21 cellular contexts compared by ENCODE assay signal in the genomic region with DNA sequence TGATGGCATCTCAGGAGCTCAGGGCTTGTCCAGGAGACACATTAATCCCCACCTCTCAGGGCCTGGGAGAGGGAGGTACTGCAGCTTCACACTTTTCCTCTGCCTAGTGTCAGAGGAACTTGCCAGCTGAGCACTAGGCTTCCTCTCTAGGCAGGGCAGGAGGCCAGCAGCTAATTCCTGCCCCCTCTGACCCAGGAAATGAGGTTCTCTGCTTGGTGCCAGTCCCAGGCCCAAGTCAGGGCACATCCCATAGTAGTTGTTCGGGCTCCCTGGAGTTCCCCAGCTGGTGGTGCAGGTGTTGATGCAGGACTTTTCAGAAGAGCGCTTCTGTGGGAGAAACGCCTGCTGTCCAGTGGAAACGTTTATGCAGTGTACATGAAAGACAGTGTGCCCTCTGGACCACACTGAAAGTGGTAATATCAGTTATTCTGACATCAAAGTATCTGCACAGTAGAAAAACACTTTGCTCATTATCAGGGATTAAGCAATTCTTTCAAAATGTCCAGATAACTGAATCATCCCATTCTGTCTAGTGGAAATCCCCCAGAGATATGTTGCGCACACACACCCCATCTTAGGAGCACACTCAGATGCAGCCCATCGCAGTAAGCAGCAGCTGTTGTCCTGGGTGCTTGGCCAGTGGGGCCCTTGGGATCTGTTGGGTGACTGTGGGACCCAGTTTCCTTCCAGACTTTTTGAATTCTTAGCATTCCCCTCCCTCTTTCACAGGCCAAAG. TPM values are rescaled to one million over a fixed set of nuclear protein-coding genes. Genes with fewer than 3 reads are reported as not detected.
DNase-seq lines count a peak whose midpoint lies in the region; ATAC-seq and TF ChIP-seq lines count a peak whose summit lies in the region.
"Had no signal": no experiment of that assay in that cellular context is flagged by ENCODE, and none has a peak within 500 bp of the region (broad histone marks: within the 10 kb centered on the region; RNA-seq: fewer than 3 reads in every experiment).

No MANE protein-coding gene starts in this region.

- 48 to 59% methylated on average over 5 to 6 of the region's 6 CpGs for WGBS in body of pancreas, 2 donors

- peak in 1 of 3 donors; percentile 5 for TF ChIP-seq POLR2A in body of pancreas (IDR thresholded peaks at IDR 0.05)

- no peak for TF ChIP-seq CTCF in right atrium auricular region (IDR thresholded peaks at IDR 0.05)
- TF ChIP-seq CTCF in body of pancreas (IDR thresholded peaks at IDR 0.05): peak in 4 of 7 experiments; percentile 2 to 33 (median 18)

- ATAC-seq in Right ventricle myocardium inferior (peak; percentile 56), body of pancreas (peak; percentile 70), left ventricle myocardium superior (peak; percentile 71), HG02938 (IDR thresholded peaks at IDR 0.05; ENCODE audit: unreplicated experiment) (no peak)
- ATAC-seq: stimulated activated memory B cell treated with anti-CD40 and anti-IgM and Interleukin-4, amounts not matched to agents 10 μg/mL and 1 μg/mL and 100 μg/mL, for 72 hours had no signal

- H3K4me1 ChIP-seq in right atrium auricular region (peaks cover 0 to 10% of the 10 kb centered on the region in 2 donors), body of pancreas (peaks cover 61% of the 10 kb centered on the region)
- H3K4me1 ChIP-seq: breast epithelium, transverse colon had no signal

- H3K4me3 ChIP-seq in right atrium auricular region (no peak overlapping the region), body of pancreas (no peak overlapping the region), H7 (ENCODE audit: insufficient read depth, low read depth, low read length) (no peak overlapping the region)
- H3K4me3 ChIP-seq: breast epithelium, transverse colon had no signal

- H3K36me3 ChIP-seq in right atrium auricular region: peaks cover 32% of the 10 kb centered on the region
- peaks cover 0 to 4% of the 10 kb centered on the region in 2 donors for H3K36me3 ChIP-seq in body of pancreas (replicated peaks in 1 of 2; ENCODE audit: insufficient read depth in 1 of 2, low read depth in 2 of 2)
- H3K36me3 ChIP-seq in H7 (replicated peaks; ENCODE audit: control insufficient read depth, insufficient read depth, low read length): peaks cover 11% of the 10 kb centered on the region
- H3K36me3 ChIP-seq: breast epithelium had no signal

- no peaks in the 10 kb centered on the region for H3K27me3 ChIP-seq in right atrium auricular region
- H3K27me3 ChIP-seq in body of pancreas: no peaks in the 10 kb centered on the region
- H3K27me3 ChIP-seq in H7 (ENCODE audit: control insufficient read depth, insufficient read depth, low read length): no peaks in the 10 kb centered on the region
- H3K27me3 ChIP-seq: breast epithelium, transverse colon had no signal

- intact Hi-C loops in Right ventricle myocardium inferior (cut with DNase I): no loop called here
- intact Hi-C loops in body of pancreas (cut with DNase I): no loop called here
- intact Hi-C loops in left ventricle myocardium superior (cut with micrococcal nuclease): no loop called here

- H3K9me3 ChIP-seq in right atrium auricular region: no peaks in the 10 kb centered on the region
- H3K9me3 ChIP-seq in body of pancreas: no peaks in the 10 kb centered on the region
- H3K9me3 ChIP-seq: breast epithelium, transverse colon had no signal

- H3K27ac ChIP-seq in right atrium auricular region (peak overlapping the region in 1 of 2 donors; percentile 23), body of pancreas (peak overlapping the region; percentile 64 to 85 (median 74)), substantia nigra (ENCODE audit: low read depth, low read length, poor library complexity, severe bottlenecking) (peak overlapping the region; percentile 13)
- H3K27ac ChIP-seq: breast epithelium, transverse colon had no signal

- no peak for DNase-seq in Right ventricle myocardium inferior (ENCODE audit: missing footprints)
- DNase-seq in right atrium auricular region (ENCODE audit: low spot score): no peak
- DNase-seq in body of pancreas: peak; percentile 81 to 91 (median 90)
- no peak for DNase-seq in left ventricle myocardium superior
- DNase-seq in substantia nigra (lab: John Stamatoyannopoulos, UW): peak in 2 of 49 donors; percentile 9 to 11
- DNase-seq in H4 (ENCODE audit: low spot score): no peak
- no peak for DNase-seq in H7
- DNase-seq: ACHN; activated CD4-positive, alpha-beta T cell treated with anti-CD3 and anti-CD28 coated beads, Interleukin-2, amount 10 ng/mL, durations not matched to agents 24 days and 14 days; activated T-cell treated with anti-CD3 and anti-CD28 coated beads, Interleukin-2, amount 50 U/mL, for 1 hour; effector CD4-positive, alpha-beta T cell; kidney; NCI-H1105 treated with DMSO at 0.1 percent for 48 hours; NCI-H526 treated with DMSO at 0.1 percent for 48 hours; retina; stimulated activated CD4-positive, alpha-beta T cell treated with anti-CD3 and anti-CD28 coated beads, Interleukin-15, amount 100 ng/mL, for 24 hours; transverse colon had no signal

RNA-seq across cellular contexts. Expression of a gene that starts 17.8 kb away (rescaled TPM):
- total RNA-seq in Right ventricle myocardium inferior: 10.8 TPM
- total RNA-seq in right atrium auricular region: 10 to 100 TPM in 1 of 2 donors, 1 to 10 TPM in 1; 6.5 to 11.3 TPM
- 10 to 100 TPM; 18.5 to 32.4 TPM for total RNA-seq in body of pancreas
- 14.7 TPM for total RNA-seq in left ventricle myocardium superior
- 19.6 and 20.5 TPM in 2 replicates for total RNA-seq in H4 (2014; rRNA removed; shearing (Covaris generic))
- 50.6 and 53.0 TPM in 2 replicates for total RNA-seq in H7 (2014; rRNA removed; shearing (Covaris generic))

RNA-seq across cellular contexts. Expression of a gene that starts 57.1 kb away (rescaled TPM):
- total RNA-seq in Right ventricle myocardium inferior: not detected
- 1 to 10 TPM in 1 of 2 donors, under 1 TPM in 1; 0.26 to 2.0 TPM for total RNA-seq in right atrium auricular region
- total RNA-seq in body of pancreas: not detected
- total RNA-seq in left ventricle myocardium superior: not detected
- not detected in 2 replicates for total RNA-seq in H4 (2014; rRNA removed; shearing (Covaris generic))
- 0.81 and 1.5 TPM in 2 replicates for total RNA-seq in H7 (2014; rRNA removed; shearing (Covaris generic))
- total RNA-seq: HT-29 had no signal

Comparison
In these comparisons a context has a peak if more than half of its experiments do, and no peak if none do; other contexts are left out.
1. DNase-seq: peak in body of pancreas (4 of 4); none in Right ventricle myocardium inferior (single experiment), right atrium auricular region (single experiment), left ventricle myocardium superior (single experiment), H4 (single experiment) and H7 (single experiment).
2. CTCF ChIP-seq: peak in body of pancreas (4 of 7); none in right atrium auricular region (0 of 2).